Comparison of ENCODE assay signal across 1 cellular context in genomic region chr20:4160761-4161305, GRCh38.
TF ChIP-seq lines count a peak whose summit lies in the region.

No MANE protein-coding gene starts in this region.

TF ChIP-seq in HepG2, 621 proteins besides CTCF, POLR2A, EP300 and RAD21 (continued from another document):
- no peak for TF ChIP-seq MAF1 (CRISPR knock-in tag; IDR thresholded peaks at IDR 0.05; ENCODE audit: borderline replicate concordance)
- TF ChIP-seq NR2F2 (IDR thresholded peaks at IDR 0.05; ENCODE audit: borderline replicate concordance, low read depth) = no peak
- no peak for TF ChIP-seq ZFP1 (CRISPR knock-in tag; IDR thresholded peaks at IDR 0.05)
- TF ChIP-seq ZBTB34 (CRISPR knock-in tag; IDR thresholded peaks at IDR 0.05) = no peak
- TF ChIP-seq BCLAF1 (IDR thresholded peaks at IDR 0.05) = no peak
- TF ChIP-seq ZNF737 (CRISPR knock-in tag; IDR thresholded peaks at IDR 0.05; ENCODE audit: borderline replicate concordance) = no peak
- no peak for TF ChIP-seq SRF (IDR thresholded peaks at IDR 0.05; ENCODE audit: low read depth, low read length)
- no peak for TF ChIP-seq E2F2 (CRISPR knock-in tag; IDR thresholded peaks at IDR 0.05; ENCODE audit: borderline replicate concordance)
- TF ChIP-seq TP53 (CRISPR knock-in tag; conservative IDR thresholded peaks at IDR 0.05) = no peak
- no peak for TF ChIP-seq ZNF33A (CRISPR knock-in tag; IDR thresholded peaks at IDR 0.05; ENCODE audit: borderline replicate concordance)
- TF ChIP-seq ZBTB21 (CRISPR knock-in tag; IDR thresholded peaks at IDR 0.05) = no peak
- TF ChIP-seq ZHX1 (CRISPR knock-in tag; IDR thresholded peaks at IDR 0.05; ENCODE audit: low read depth) = no peak
- TF ChIP-seq ZFX (CRISPR knock-in tag; IDR thresholded peaks at IDR 0.05; ENCODE audit: low read depth) = no peak
- no peak for TF ChIP-seq KDM3A (CRISPR knock-in tag; IDR thresholded peaks at IDR 0.05; ENCODE audit: low read depth)
- no peak for TF ChIP-seq ZNF335 (CRISPR knock-in tag; IDR thresholded peaks at IDR 0.05)
- TF ChIP-seq HNRNPLL (IDR thresholded peaks at IDR 0.05; ENCODE audit: low read depth, low read length, poor library complexity, severe bottlenecking) = peak; percentile 47
- TF ChIP-seq ZNF468 (CRISPR knock-in tag; IDR thresholded peaks at IDR 0.05) = no peak
- TF ChIP-seq ZFP41 (CRISPR knock-in tag; IDR thresholded peaks at IDR 0.05; ENCODE audit: borderline replicate concordance) = no peak
- no peak for TF ChIP-seq ATF7-NPFF (CRISPR knock-in tag; IDR thresholded peaks at IDR 0.05; ENCODE audit: low read depth)
- TF ChIP-seq ZNF276 (CRISPR knock-in tag; IDR thresholded peaks at IDR 0.05; ENCODE audit: low read depth) = no peak
- no peak for TF ChIP-seq HNF4A (CRISPR knock-in tag; IDR thresholded peaks at IDR 0.05)
- no peak for TF ChIP-seq STAT5B (CRISPR knock-in tag; IDR thresholded peaks at IDR 0.05)
- TF ChIP-seq GRHL1 (CRISPR knock-in tag; conservative IDR thresholded peaks at IDR 0.05) = no peak
- no peak for TF ChIP-seq ZFP36L2 (CRISPR knock-in tag; IDR thresholded peaks at IDR 0.05)
- TF ChIP-seq SMARCC2 (IDR thresholded peaks at IDR 0.05) = no peak
- TF ChIP-seq ZNF432 (CRISPR knock-in tag; IDR thresholded peaks at IDR 0.05; ENCODE audit: borderline replicate concordance) = no peak
